8 cellular contexts compared by ENCODE assay signal in the genomic region with DNA sequence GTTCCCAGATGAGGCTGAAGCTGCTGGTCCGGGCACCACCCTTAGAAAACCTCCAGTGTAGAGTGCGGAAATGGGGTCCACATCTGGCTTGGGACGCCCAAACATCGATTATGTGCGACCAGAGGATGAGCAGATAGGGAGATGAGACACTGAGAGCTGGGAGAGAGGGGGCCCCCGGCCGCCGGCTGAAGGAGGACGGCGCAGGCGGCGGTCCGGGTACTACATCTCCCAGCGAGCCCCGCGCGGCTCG. TPM values are rescaled to one million over a fixed set of nuclear protein-coding genes. Genes with fewer than 3 reads are reported as not detected.
DNase-seq lines count a peak whose midpoint lies in the region; ATAC-seq, FAIRE-seq and TF ChIP-seq lines count a peak whose summit lies in the region.

No MANE protein-coding gene starts in this region.

- H3K4me1 Mint-ChIP-seq in GM23338 = peaks cover 14% of the 10 kb centered on the region
- H3K4me1 Mint-ChIP-seq in activated naive CD8-positive, alpha-beta T cell treated with anti-CD3 and anti-CD28 coated beads, Interleukin-2, amount 10 ng/mL, durations not matched to agents 7 days and 5 days = peaks cover 11% of the 10 kb centered on the region

- ATAC-seq in A549 = no peak
- ATAC-seq in GM23338 = no peak
- ATAC-seq in activated naive CD8-positive, alpha-beta T cell treated with anti-CD3 and anti-CD28 coated beads, Interleukin-2, amount 10 ng/mL, durations not matched to agents 7 days and 5 days (ENCODE audit: low read depth) = no peak

- peak overlapping the region; percentile 91 for H3K4me2 ChIP-seq in A549
- peak overlapping the region; percentile 91 for H3K4me2 ChIP-seq in GM23338
- peak overlapping the region; percentile 97 for H3K4me2 ChIP-seq in keratinocyte (ENCODE audit: control insufficient read depth, extremely low read depth, insufficient read depth, low read depth, low read length)

- 0 out of 2 replicates have a peak, but pooled peaks cover 3% of the 10 kb centered on the region for H3F3A ChIP-seq in GM23338 (replicated peaks; ENCODE audit: low read depth)

- FAIRE-seq in A549 (lab: Jason Lieb, UNC) (no peak), keratinocyte (lab: Jason Lieb, UNC) (no peak)

- H3K4me3 Mint-ChIP-seq in GM23338 = peak overlapping the region; percentile 91
- H3K4me3 Mint-ChIP-seq in activated naive CD8-positive, alpha-beta T cell treated with anti-CD3 and anti-CD28 coated beads, Interleukin-2, amount 10 ng/mL, durations not matched to agents 7 days and 5 days = peak overlapping the region; percentile 91

- H4K20me1 ChIP-seq in GM23338 (replicated peaks; ENCODE audit: insufficient read depth) = no peaks in the 10 kb centered on the region
- no peaks in the 10 kb centered on the region for H4K20me1 ChIP-seq in keratinocyte (ENCODE audit: control insufficient read depth, extremely low read depth, insufficient read depth, low read length)

- H3K9me3 ChIP-seq in A549 = no peaks in the 10 kb centered on the region
- no peaks in the 10 kb centered on the region for H3K9me3 ChIP-seq in keratinocyte (ENCODE audit: control insufficient read depth, low read depth, low read length)
- H3K9me3 ChIP-seq in subcutaneous abdominal adipose tissue (ENCODE audit: control insufficient read depth in 5 of 5, low read length in 5 of 5) = no peaks in the 10 kb centered on the region

- no peaks in the 10 kb centered on the region for H3K36me3 Mint-ChIP-seq in GM23338 (ENCODE audit: low read depth)
- H3K36me3 Mint-ChIP-seq in activated naive CD8-positive, alpha-beta T cell treated with anti-CD3 and anti-CD28 coated beads, Interleukin-2, amount 10 ng/mL, durations not matched to agents 7 days and 5 days = no peaks in the 10 kb centered on the region

- dilution Hi-C loops in keratinocyte (cut with MboI; ENCODE audit: extremely low pct_ligation_motif_present, low sequenced_read_pairs) = no loop called here

- H3K4me1 ChIP-seq in A549 = peaks cover 25% of the 10 kb centered on the region
- peaks cover 6% of the 10 kb centered on the region; the same call in 1 of the 2 replicates for H3K4me1 ChIP-seq in GM23338 (ENCODE audit: insufficient read depth)
- H3K4me1 ChIP-seq in keratinocyte (ENCODE audit: control insufficient read depth, extremely low read depth, insufficient read depth, low read length) = peaks cover 8% of the 10 kb centered on the region
- H3K4me1 ChIP-seq in subcutaneous abdominal adipose tissue (ENCODE audit: control insufficient read depth in 5 of 5, insufficient read depth in 5 of 5, low read length in 5 of 5) = peaks cover 0 to 27% (median 22%) of the 10 kb centered on the region in 5 donors

- no peaks in the 10 kb centered on the region for H3K9me2 ChIP-seq in GM23338 (ENCODE audit: insufficient read depth)

- no peaks in the 10 kb centered on the region for H3K9me1 ChIP-seq in keratinocyte (ENCODE audit: control insufficient read depth, extremely low read depth, insufficient read depth, low read length)

- H2AFZ ChIP-seq in GM23338 (peak overlapping the region; percentile 99), keratinocyte (ENCODE audit: control insufficient read depth, low read length) (peak overlapping the region; percentile 98)

- CTCF ChIA-PET in A549 (lab: Yijun Ruan, JAX) = interaction anchor here (0.7 to 10.8 kb wide), 39 partner anchors 8 to 312 kb away, joined by 3 to 240 read pairs (median 8); a partner anchor contains a TSS

- TF ChIP-seq CTCF in A549 (IDR thresholded peaks at IDR 0.05) (peak; percentile 98; the same call in 1 of the 3 replicates), GM23338 (conservative IDR thresholded peaks at IDR 0.05; ENCODE audit: low read depth in 2 of 2) (no peak; a peak in 1 of 4 replicates), keratinocyte (optimal IDR thresholded peaks at IDR 0.05 in 1 of 3, IDR thresholded peaks at IDR 0.05 in 1 of 3, conservative IDR thresholded peaks at IDR 0.05 in 1 of 3; ENCODE audit: extremely low read depth in 1 of 3, insufficient read depth in 2 of 3, low read length in 3 of 3) (peak in 2 of 3 experiments; percentile 51 to 89)

- no peaks in the 10 kb centered on the region for H3K79me2 ChIP-seq in GM23338 (replicated peaks; ENCODE audit: insufficient read depth)
- no peaks in the 10 kb centered on the region for H3K79me2 ChIP-seq in keratinocyte (ENCODE audit: control insufficient read depth, insufficient read depth, low read length)

- H3K9ac ChIP-seq in keratinocyte (ENCODE audit: control insufficient read depth, extremely low read depth, insufficient read depth, low read length) (peak overlapping the region; percentile 55), subcutaneous abdominal adipose tissue (ENCODE audit: low read length in 5 of 5) (peak overlapping the region in 4 of 5 donors; percentile 36 to 83 (median 64))

- TF ChIP-seq EP300 in A549 (IDR thresholded peaks at IDR 0.05) = no peak

- TF ChIP-seq RAD21 in A549 (conservative IDR thresholded peaks at IDR 0.05 in 1 of 2, IDR thresholded peaks at IDR 0.05 in 1 of 2) = no peak; a peak in 1 of 5 replicates

- H3K27ac ChIP-seq in A549 (peak overlapping the region; percentile 88 to 93), GM23338 (ENCODE audit: low read depth) (no peak overlapping the region), keratinocyte (ENCODE audit: control insufficient read depth, insufficient read depth, low read length) (no peak overlapping the region), subcutaneous abdominal adipose tissue (ENCODE audit: low read depth, low read length) (peak overlapping the region; percentile 7)

- no peaks in the 10 kb centered on the region for H3K36me3 ChIP-seq in GM23338 (ENCODE audit: insufficient read depth)
- H3K36me3 ChIP-seq in keratinocyte (ENCODE audit: control insufficient read depth in 2 of 2, extremely low read depth in 1 of 2, insufficient read depth in 2 of 2, low read length in 2 of 2) = no peaks in the 10 kb centered on the region
- H3K36me3 ChIP-seq in subcutaneous abdominal adipose tissue (ENCODE audit: control insufficient read depth in 5 of 5, insufficient read depth in 5 of 5, low read length in 5 of 5) = no peaks in the 10 kb centered on the region

- H3K27me3 ChIP-seq in GM23338 (ENCODE audit: insufficient read depth) (peaks cover 22% of the 10 kb centered on the region), keratinocyte (ENCODE audit: control insufficient read depth, extremely low read depth, insufficient read depth, low read length) (peaks cover 27% of the 10 kb centered on the region), subcutaneous abdominal adipose tissue (ENCODE audit: control insufficient read depth in 5 of 5, insufficient read depth in 4 of 5, low read length in 5 of 5) (no peaks in the 10 kb centered on the region)

- H3K27ac Mint-ChIP-seq in GM23338 = no peak overlapping the region
- H3K27ac Mint-ChIP-seq in activated naive CD8-positive, alpha-beta T cell treated with anti-CD3 and anti-CD28 coated beads, Interleukin-2, amount 10 ng/mL, durations not matched to agents 7 days and 5 days = peak overlapping the region; percentile 40

- peak overlapping the region; percentile 63 for H3K4me3 ChIP-seq in A549
- H3K4me3 ChIP-seq in GM23338 = peak overlapping the region; percentile 71
- peak overlapping the region; percentile 37 to 81 (median 80) for H3K4me3 ChIP-seq in keratinocyte (ENCODE audit: control insufficient read depth in 2 of 3, extremely low read depth in 1 of 3, insufficient read depth in 2 of 3, low read depth in 1 of 3, low read length in 3 of 3)
- peak overlapping the region; percentile 68 to 87 (median 82) for H3K4me3 ChIP-seq in subcutaneous abdominal adipose tissue (ENCODE audit: low read depth in 1 of 5, low read length in 5 of 5)

- POLR2A ChIA-PET in A549 (lab: Yijun Ruan, JAX) = interaction anchor here (1.9 to 2.9 kb wide), 4 partner anchors 16 to 141 kb away, joined by 10 to 28 read pairs (median 12); a partner anchor contains a TSS
- POLR2A ChIA-PET in activated naive CD8-positive, alpha-beta T cell treated with anti-CD3 and anti-CD28 coated beads, Interleukin-2, amount 10 ng/mL, durations not matched to agents 7 days and 5 days (lab: Charles Lee) = interaction anchor here (0.9 to 1.5 kb wide), 2 partner anchors 14 to 31 kb away, joined by 3 to 5 read pairs; a partner anchor contains a TSS

- H3K9me3 Mint-ChIP-seq in GM23338 = no peaks in the 10 kb centered on the region
- H3K9me3 Mint-ChIP-seq in activated naive CD8-positive, alpha-beta T cell treated with anti-CD3 and anti-CD28 coated beads, Interleukin-2, amount 10 ng/mL, durations not matched to agents 7 days and 5 days = no peaks in the 10 kb centered on the region

- 0% methylated on average over 14 of the region's 18 CpGs for WGBS in A549 (ENCODE audit: missing lambda C conversion rate)

- H3K27me3 Mint-ChIP-seq in GM23338 (ENCODE audit: insufficient read depth, low read depth, poor library complexity) = peaks cover 5% of the 10 kb centered on the region
- peaks cover 83% of the 10 kb centered on the region for H3K27me3 Mint-ChIP-seq in activated naive CD8-positive, alpha-beta T cell treated with anti-CD3 and anti-CD28 coated beads, Interleukin-2, amount 10 ng/mL, durations not matched to agents 7 days and 5 days

- DNase-seq in A549 (ENCODE audit: low read depth in 1 of 2, low spot score in 1 of 2) (peak in 1 of 2 experiments; percentile 76), GM23338 (ENCODE audit: low spot score) (peak; percentile 84), keratinocyte (ENCODE audit: low read depth, low spot score) (no peak), COLO668 (lab: John Stamatoyannopoulos, UW; ENCODE audit: unreplicated experiment) (no peak), cortex of kidney (lab: John Stamatoyannopoulos, UW) (no peak), NCI-H82 (lab: John Stamatoyannopoulos, UW) (no peak)
- DNase-seq in activated naive CD8-positive, alpha-beta T cell treated with anti-CD3 and anti-CD28 coated beads, Interleukin-2, amount 10 ng/mL, durations not matched to agents 7 days and 5 days = no peak

- TF ChIP-seq POLR2A in A549 (IDR thresholded peaks at IDR 0.05; ENCODE audit: low read length) = no peak

RNA-seq across cellular contexts. Expression of a gene that starts 0.2 kb away (rescaled TPM):
- polyA plus RNA-seq in A549 (2011; rRNA removed) (40.1 and 45.1 TPM in 2 replicates), A549 (2017; fragmentation: RNase III; extraction: RNeasy Plus Mini Kit Qiagen cat#74134 plus additional on column Dnase treatment) (55.0 to 70.3 TPM (median 66.2 TPM) in 3 replicates), GM23338 (2016; fragmentation: Nextera tagmentation; extraction: Ambion mirVana) (41.5 and 42.6 TPM in 2 replicates), keratinocyte (20.6 to 27.4 TPM (median 20.9 TPM) in 3 replicates)
- polyA plus RNA-seq in A549 (2012; cell fraction: cytosol; rRNA removed) = 22.0 and 23.5 TPM in 2 replicates
- 27.4 and 30.6 TPM in 2 replicates for polyA plus RNA-seq in A549 (2012; cell fraction: nucleus; rRNA removed)
- 62.3 and 65.1 TPM in 2 replicates for polyA minus RNA-seq in A549 (2011; rRNA and poly(A)+ RNA removed)
- total RNA-seq in GM23338 (2014; rRNA removed; shearing (Covaris generic)) = 89.8 and 101 TPM in 2 replicates
- total RNA-seq in activated naive CD8-positive, alpha-beta T cell treated with anti-CD3 and anti-CD28 coated beads, Interleukin-2, amount 10 ng/mL, durations not matched to agents 7 days and 5 days = 1 to 10 TPM; 8.3 to 10.0 TPM
- polyA plus RNA-seq in keratinocyte (2011; ENCODE audit: low read depth) = 48.2 TPM
- 14.9 and 15.5 TPM in 2 replicates for polyA plus RNA-seq in keratinocyte (2011; cell fraction: cytosol; rRNA removed)
- 24.5 and 30.2 TPM in 2 replicates for polyA plus RNA-seq in keratinocyte (2011; cell fraction: nucleus; rRNA removed)
- 13.3 and 27.6 TPM in 2 replicates for polyA plus RNA-seq in keratinocyte (2012; ENCODE audit: low replicate concordance)
- polyA minus RNA-seq in keratinocyte = 15.2 to 25.4 TPM (median 21.9 TPM) in 3 replicates
- polyA minus RNA-seq in keratinocyte (2011; cell fraction: cytosol; rRNA and poly(A)+ RNA removed) = 26.3 TPM
- polyA minus RNA-seq in keratinocyte (2011; cell fraction: nucleus; rRNA and poly(A)+ RNA removed) = 21.0 and 41.2 TPM in 2 replicates

RNA-seq across cellular contexts. Expression of a gene that starts 31.3 kb away (rescaled TPM):
- 51.1 and 52.9 TPM in 2 replicates for polyA plus RNA-seq in A549 (2011; rRNA removed)
- polyA plus RNA-seq in A549 (2012; cell fraction: cytosol; rRNA removed) = 12.2 and 15.4 TPM in 2 replicates
- 11.2 and 15.7 TPM in 2 replicates for polyA plus RNA-seq in A549 (2012; cell fraction: nucleus; rRNA removed)
- 19.9 to 22.0 TPM (median 21.9 TPM) in 3 replicates for polyA plus RNA-seq in A549 (2017; fragmentation: RNase III; extraction: RNeasy Plus Mini Kit Qiagen cat#74134 plus additional on column Dnase treatment)
- 71.1 and 72.9 TPM in 2 replicates for polyA minus RNA-seq in A549 (2011; rRNA and poly(A)+ RNA removed)
- 17.3 and 25.9 TPM in 2 replicates for total RNA-seq in GM23338 (2014; rRNA removed; shearing (Covaris generic))
- 14.7 and 16.7 TPM in 2 replicates for polyA plus RNA-seq in GM23338 (2016; fragmentation: Nextera tagmentation; extraction: Ambion mirVana)
- 10 to 100 TPM; 48.7 to 55.9 TPM for total RNA-seq in activated naive CD8-positive, alpha-beta T cell treated with anti-CD3 and anti-CD28 coated beads, Interleukin-2, amount 10 ng/mL, durations not matched to agents 7 days and 5 days
- polyA plus RNA-seq in keratinocyte = 20.1 to 30.8 TPM (median 26.5 TPM) in 3 replicates
- polyA plus RNA-seq in keratinocyte (2011; ENCODE audit: low read depth) = 33.4 TPM
- polyA plus RNA-seq in keratinocyte (2011; cell fraction: cytosol; rRNA removed) = 12.8 and 25.5 TPM in 2 replicates
- 28.3 and 29.6 TPM in 2 replicates for polyA plus RNA-seq in keratinocyte (2011; cell fraction: nucleus; rRNA removed)
- 11.3 and 11.9 TPM in 2 replicates for polyA plus RNA-seq in keratinocyte (2012; ENCODE audit: low replicate concordance)
- 10.3 to 50.9 TPM (median 41.2 TPM) in 3 replicates for polyA minus RNA-seq in keratinocyte
- polyA minus RNA-seq in keratinocyte (2011; cell fraction: cytosol; rRNA and poly(A)+ RNA removed) = 10.2 TPM
- 14.4 and 34.3 TPM in 2 replicates for polyA minus RNA-seq in keratinocyte (2011; cell fraction: nucleus; rRNA and poly(A)+ RNA removed)

Comparison
In these comparisons a context has a peak if more than half of its experiments do, and no peak if none do; other contexts are left out.
1. H3K27ac ChIP-seq: peak in A549 (2 of 2) and subcutaneous abdominal adipose tissue (single experiment); none in GM23338 (single experiment) and keratinocyte (single experiment).
2. CTCF ChIP-seq: peak in A549 (single experiment) and keratinocyte (2 of 3); none in GM23338 (0 of 2).
3. Peak in every context shown above with its lines, with median percentiles within 50 percentile points of each other: H3K4me2 ChIP-seq and H3K4me3 ChIP-seq.